In the genomic region with DNA sequence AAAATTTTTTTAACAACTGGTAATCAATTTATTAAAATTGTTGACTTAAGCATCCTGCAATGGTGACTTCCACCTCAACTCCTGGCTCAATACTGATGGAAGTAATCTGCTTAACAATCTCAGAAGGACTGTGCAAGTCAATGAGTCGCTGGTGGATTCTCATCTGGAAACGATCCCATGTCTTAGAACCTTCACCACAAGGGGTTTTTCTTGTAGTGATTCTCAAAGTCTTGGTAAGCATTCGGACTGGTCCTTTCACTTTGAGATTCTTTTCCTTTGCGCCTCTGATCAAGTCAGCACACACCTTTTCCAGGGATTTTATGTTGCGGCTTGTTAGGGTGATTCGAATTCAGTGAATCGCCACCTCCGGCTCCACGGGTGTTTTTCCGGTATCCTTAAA, we compare ENCODE assay signal across 10 cellular contexts. TPM values are rescaled to one million over a fixed set of nuclear protein-coding genes. Genes with fewer than 3 reads are reported as not detected.
DNase-seq lines count a peak whose midpoint lies in the region; ATAC-seq and TF ChIP-seq lines count a peak whose summit lies in the region.
"Not testable (repeated sequence)": the region's sequence is repeated elsewhere in the genome, so short reads cannot be mapped to it uniquely, and the experiment has no call there.
"Had no signal": no experiment of that assay in that cellular context is flagged by ENCODE, and none has a peak within 500 bp of the region (broad histone marks: within the 10 kb centered on the region; RNA-seq: fewer than 3 reads in every experiment).

No MANE protein-coding gene starts in this region.

- not testable (repeated sequence) for H2AFZ ChIP-seq in GM23248

- DNase-seq in AG10803 (ENCODE audit: low read depth) (peak; percentile 8), GM23248 (peak; percentile 41), M059J (ENCODE audit: low read depth) (peak; percentile 69), RKO (ENCODE audit: low spot score) (peak; percentile 19)
- not testable (repeated sequence) for DNase-seq in WTC11 (ENCODE audit: low spot score); endodermal cell

- H3K4me3 Mint-ChIP-seq in WTC11, endodermal cell: not testable (repeated sequence)

- not testable (repeated sequence) for H3K36me3 ChIP-seq in GM23248 (ENCODE audit: low read depth); endodermal cell (ENCODE audit: control insufficient read depth, insufficient read depth, low read length); mesodermal cell (ENCODE audit: control insufficient read depth, insufficient read depth, low read length)

- POLR2A ChIA-PET in WTC11 (lab: Charles Lee): not testable (repeated sequence)

- peaks cover 21% of the 10 kb centered on the region for H3K4me1 Mint-ChIP-seq in WTC11
- H3K4me1 Mint-ChIP-seq in endodermal cell: not testable (repeated sequence)

- in situ Hi-C loops in GM23248 (cut with MboI): not testable (repeated sequence)

- peak overlapping the region; percentile 85; the same call in 1 of the 2 replicates for H3K27ac Mint-ChIP-seq in WTC11
- not testable (repeated sequence) for H3K27ac Mint-ChIP-seq in endodermal cell

- H3K9me2 ChIP-seq in GM23248 (ENCODE audit: insufficient read depth): not testable (repeated sequence)

- not testable (repeated sequence) for H3K27me3 ChIP-seq in GM23248 (replicated peaks; ENCODE audit: insufficient read depth)
- peaks cover 23% of the 10 kb centered on the region for H3K27me3 ChIP-seq in endodermal cell (ENCODE audit: control insufficient read depth, insufficient read depth, low read length, poor library complexity, severe bottlenecking)

- H3K4me3 ChIP-seq in AG10803 (ENCODE audit: low read length); GM23248; endodermal cell (ENCODE audit: low read length); mesodermal cell (ENCODE audit: extremely low read depth, insufficient read depth, low read length, poor library complexity, severe bottlenecking): not testable (repeated sequence)

- not testable (repeated sequence) for H3K9me3 ChIP-seq in GM23248 (ENCODE audit: low read depth); endodermal cell (ENCODE audit: control insufficient read depth, low read length); mesodermal cell (ENCODE audit: control insufficient read depth, low read length)

- CTCF ChIA-PET in WTC11 (lab: Charles Lee): interaction anchor here (1.1 kb wide), 1 partner anchor 43 kb away, joined by 3 read pairs; no protein-coding TSS in a partner anchor

- ATAC-seq in WTC11: not testable (repeated sequence)

- TF ChIP-seq CTCF in AG10803 (conservative IDR thresholded peaks at IDR 0.05; ENCODE audit: low read length); WTC11 (IDR thresholded peaks at IDR 0.05): not testable (repeated sequence)
- peak; percentile 19 for TF ChIP-seq CTCF in endodermal cell (conservative IDR thresholded peaks at IDR 0.05)

- H4K20me1 ChIP-seq in GM23248 (ENCODE audit: insufficient read depth): not testable (repeated sequence)

- H3K4me2 ChIP-seq in GM23248 (ENCODE audit: unreplicated experiment): not testable (repeated sequence)

- WGBS in GM23248 (ENCODE audit: low coverage in 1 of 2, low lambda C conversion rate in 2 of 2, missing lambda C conversion rate in 2 of 2), 2 experiments: 71 to 76% methylated on average over 10 of the region's 10 CpGs
- 93 to 94% methylated on average over 9 to 10 of the region's 10 CpGs for WGBS in endodermal cell (ENCODE audit: insufficient coverage in 1 of 2, insufficient read length in 1 of 2), 2 experiments
- WGBS in mesodermal cell (ENCODE audit: insufficient coverage in 2 of 2), 2 experiments: 94 to 98% methylated on average over 8 of the region's 10 CpGs

- not testable (repeated sequence) for H3K36me3 Mint-ChIP-seq in WTC11; endodermal cell (ENCODE audit: low read depth)

- H3K4me1 ChIP-seq in GM23248 (ENCODE audit: insufficient read depth): peaks cover 10% of the 10 kb centered on the region; the same call in 1 of the 2 replicates
- H3K4me1 ChIP-seq in endodermal cell (ENCODE audit: control insufficient read depth, insufficient read depth, low read length): not testable (repeated sequence)
- peaks cover 11% of the 10 kb centered on the region for H3K4me1 ChIP-seq in mesodermal cell (ENCODE audit: control insufficient read depth, insufficient read depth, low read length, poor library complexity, severe bottlenecking)

- not testable (repeated sequence) for H3K27ac ChIP-seq in GM23248; endodermal cell (ENCODE audit: low read depth, low read length)
- H3K27ac ChIP-seq in mesodermal cell (ENCODE audit: low read depth, low read length, severe bottlenecking): peak overlapping the region; percentile 51

- H3K9me3 Mint-ChIP-seq in WTC11, endodermal cell: not testable (repeated sequence)

- peaks cover 13% of the 10 kb centered on the region; the same call in 1 of the 2 replicates for H3F3A ChIP-seq in GM23248 (ENCODE audit: insufficient read depth)

- not testable (repeated sequence) for H3K9ac ChIP-seq in GM23248; endodermal cell (ENCODE audit: extremely low read depth, low read length, poor library complexity, severe bottlenecking)

- not testable (repeated sequence) for H3K27me3 Mint-ChIP-seq in WTC11 (ENCODE audit: low read depth)
- H3K27me3 Mint-ChIP-seq in endodermal cell (ENCODE audit: insufficient read depth): peaks cover 31% of the 10 kb centered on the region

- H3K79me2 ChIP-seq in GM23248 (ENCODE audit: insufficient read depth): not testable (repeated sequence)

RNA-seq across cellular contexts. Expression of gene PACSIN3, which starts 4.9 kb away (rescaled TPM):
- 13.6 and 17.5 TPM in 2 replicates for total RNA-seq in GM23248 (2014; rRNA removed; shearing (Covaris generic))
- polyA plus RNA-seq in GM23248 (2016; fragmentation: Nextera tagmentation; extraction: Ambion mirVana): 9.7 and 12.6 TPM in 2 replicates
- 13.3 and 15.8 TPM in 2 replicates for total RNA-seq in M059J (2014; rRNA removed; shearing (Covaris generic))
- total RNA-seq in WTC11 (2021) (74.5 to 77.1 TPM (median 76.8 TPM) in 3 replicates), endodermal cell (10 to 100 TPM; 48.0 to 66.6 TPM)
- 22.9 TPM for polyA plus RNA-seq in endodermal cell (2013, experiment 1 of 2)
- 18.0 TPM for polyA plus RNA-seq in endodermal cell (2013, experiment 2 of 2)
- 41.8 TPM for polyA plus RNA-seq in mesodermal cell (2013, experiment 1 of 2)
- polyA plus RNA-seq in mesodermal cell (2013, experiment 2 of 2): 39.0 TPM
- total RNA-seq: CD8-positive, alpha-beta T cell had no signal
- polyA plus RNA-seq: CD14-positive monocyte, IgD-negative memory B cell had no signal

RNA-seq across cellular contexts. Expression of gene ARFGAP2, which starts 14.5 kb away (rescaled TPM):
- 105 and 131 TPM in 2 replicates for total RNA-seq in GM23248 (2014; rRNA removed; shearing (Covaris generic))
- polyA plus RNA-seq in GM23248 (2016; fragmentation: Nextera tagmentation; extraction: Ambion mirVana): 44.9 and 45.7 TPM in 2 replicates
- 119 and 130 TPM in 2 replicates for total RNA-seq in M059J (2014; rRNA removed; shearing (Covaris generic))
- total RNA-seq in WTC11 (2021) (55.7 to 73.0 TPM (median 60.5 TPM) in 3 replicates), endodermal cell (10 to 100 TPM; 84.6 to 86.0 TPM)
- polyA plus RNA-seq in endodermal cell (2013, experiment 1 of 2): 55.0 TPM
- polyA plus RNA-seq in endodermal cell (2013, experiment 2 of 2): 48.1 TPM
- 43.9 TPM for polyA plus RNA-seq in mesodermal cell (2013, experiment 1 of 2)
- 48.0 TPM for polyA plus RNA-seq in mesodermal cell (2013, experiment 2 of 2)

RNA-seq across cellular contexts. Expression of gene DDB2, which starts 23.6 kb away (rescaled TPM):
- total RNA-seq in GM23248 (2014; rRNA removed; shearing (Covaris generic)): 24.5 and 34.9 TPM in 2 replicates
- polyA plus RNA-seq in GM23248 (2016; fragmentation: Nextera tagmentation; extraction: Ambion mirVana): 40.3 and 41.3 TPM in 2 replicates
- total RNA-seq in M059J (2014; rRNA removed; shearing (Covaris generic)): 21.2 and 23.2 TPM in 2 replicates
- total RNA-seq in WTC11 (2021) (124 to 144 TPM (median 124 TPM) in 3 replicates), endodermal cell (10 to 100 TPM; 20.9 to 31.2 TPM)
- polyA plus RNA-seq in endodermal cell (2013, experiment 1 of 2): 72.6 TPM
- polyA plus RNA-seq in endodermal cell (2013, experiment 2 of 2): 69.3 TPM
- polyA plus RNA-seq in mesodermal cell (2013, experiment 1 of 2): 114 TPM
- 85.5 TPM for polyA plus RNA-seq in mesodermal cell (2013, experiment 2 of 2)

RNA-seq across cellular contexts. Expression of gene ACP2, which starts 57.5 kb away (rescaled TPM):
- total RNA-seq in GM23248 (2014; rRNA removed; shearing (Covaris generic)): 48.4 and 62.6 TPM in 2 replicates
- 29.0 and 30.0 TPM in 2 replicates for polyA plus RNA-seq in GM23248 (2016; fragmentation: Nextera tagmentation; extraction: Ambion mirVana)
- 74.4 and 98.8 TPM in 2 replicates for total RNA-seq in M059J (2014; rRNA removed; shearing (Covaris generic))
- total RNA-seq in WTC11 (2021) (18.7 to 19.6 TPM (median 19.2 TPM) in 3 replicates), endodermal cell (10 to 100 TPM; 42.9 to 45.9 TPM)
- 34.7 TPM for polyA plus RNA-seq in endodermal cell (2013, experiment 1 of 2)
- 28.7 TPM for polyA plus RNA-seq in endodermal cell (2013, experiment 2 of 2)
- polyA plus RNA-seq in mesodermal cell (2013, experiment 1 of 2): 29.3 TPM
- 26.2 TPM for polyA plus RNA-seq in mesodermal cell (2013, experiment 2 of 2)
